10 cellular contexts compared by ENCODE assay signal in genomic region chr3:158103956-158104338, GRCh38. TPM values are rescaled to one million over a fixed set of nuclear protein-coding genes. Genes with fewer than 3 reads are reported as not detected.
DNase-seq lines count a peak whose midpoint lies in the region; FAIRE-seq and TF ChIP-seq lines count a peak whose summit lies in the region.
"Had no signal": no experiment of that assay in that cellular context is flagged by ENCODE, and none has a peak within 500 bp of the region (broad histone marks: within the 10 kb centered on the region; RNA-seq: fewer than 3 reads in every experiment).

No MANE protein-coding gene starts in this region.

- no peaks in the 10 kb centered on the region for H4K20me1 ChIP-seq in DOHH2 (ENCODE audit: control insufficient read depth, insufficient read depth, low read depth, low read length)
- H4K20me1 ChIP-seq in endothelial cell of umbilical vein (replicated peaks; ENCODE audit: control insufficient read depth, extremely low read depth, insufficient read depth, low read length) = peaks cover 3% of the 10 kb centered on the region
- H4K20me1 ChIP-seq in Karpas-422 (ENCODE audit: insufficient read depth, low read depth, low read length) = no peaks in the 10 kb centered on the region

- intact Hi-C loops in endothelial cell of umbilical vein (cut with micrococcal nuclease) = loop anchor here (10.0 kb wide), 1 partner anchor 541 kb away; the partner anchor contains the start of gene GFM1

- H3K9me2 ChIP-seq in DOHH2 (replicated peaks; ENCODE audit: control insufficient read depth, low read length) = no peaks in the 10 kb centered on the region
- H3K9me2 ChIP-seq in Karpas-422 (replicated peaks; ENCODE audit: insufficient read depth, low read length) = no peaks in the 10 kb centered on the region

- H3K4me2 ChIP-seq in DOHH2 (ENCODE audit: low read length) (peak overlapping the region; percentile 50), endothelial cell of umbilical vein (ENCODE audit: insufficient read depth, low read length) (no peak overlapping the region), Karpas-422 (ENCODE audit: low read depth, low read length, poor library complexity, severe bottlenecking) (no peak overlapping the region)

- CTCF ChIA-PET in endothelial cell of umbilical vein (lab: Charles Lee) = no interaction called here

- H3F3A ChIP-seq in DOHH2 (ENCODE audit: control insufficient read depth, insufficient read depth) = peaks cover 9% of the 10 kb centered on the region

- H3K9ac ChIP-seq in endothelial cell of umbilical vein (replicated peaks; ENCODE audit: extremely low read depth, insufficient read depth, low read length) (no peak overlapping the region), Karpas-422 (ENCODE audit: low read length) (no peak overlapping the region)

- no peaks in the 10 kb centered on the region for H3K27me3 ChIP-seq in DOHH2 (ENCODE audit: control insufficient read depth, low read length)
- peaks cover 79 to 99% of the 10 kb centered on the region in 2 experiments for H3K27me3 ChIP-seq in endothelial cell of umbilical vein (ENCODE audit: control insufficient read depth in 2 of 2, insufficient read depth in 2 of 2, low read length in 2 of 2)
- peaks cover 96% of the 10 kb centered on the region for H3K27me3 ChIP-seq in neuron (ENCODE audit: insufficient read depth, low read length)
- H3K27me3 ChIP-seq in Karpas-422 (ENCODE audit: low read length) = no peaks in the 10 kb centered on the region

- TF ChIP-seq POLR2A in endothelial cell of umbilical vein (IDR thresholded peaks at IDR 0.05; ENCODE audit: low read depth, low read length) = no peak

- peaks cover 34% of the 10 kb centered on the region for H3K4me1 ChIP-seq in DOHH2 (ENCODE audit: control insufficient read depth, low read length)
- H3K4me1 ChIP-seq in endothelial cell of umbilical vein (ENCODE audit: control insufficient read depth, extremely low read depth, insufficient read depth, low read length) = peaks cover 4% of the 10 kb centered on the region
- peaks cover 27% of the 10 kb centered on the region for H3K4me1 ChIP-seq in neuron (ENCODE audit: insufficient read depth, low read length)
- peaks cover 25% of the 10 kb centered on the region for H3K4me1 ChIP-seq in Karpas-422 (ENCODE audit: low read length)

- dilution Hi-C loops in endothelial cell of umbilical vein (cut with MboI; ENCODE audit: extremely low pct_ligation_motif_present, low sequenced_read_pairs) = no loop called here

- H3K27ac ChIP-seq in DOHH2 (ENCODE audit: low read depth, low read length) = no peak overlapping the region
- no peak overlapping the region for H3K27ac ChIP-seq in endothelial cell of umbilical vein (ENCODE audit: insufficient read depth, low read depth, low read length)
- no peak overlapping the region for H3K27ac ChIP-seq in Karpas-422 (ENCODE audit: low read length)
- H3K27ac ChIP-seq: dorsolateral prefrontal cortex had no signal

- no peak for TF ChIP-seq CTCF in DOHH2 (IDR thresholded peaks at IDR 0.05; ENCODE audit: low read depth, low read length, poor library complexity, severe bottlenecking)
- no peak for TF ChIP-seq CTCF in endothelial cell of umbilical vein (IDR thresholded peaks at IDR 0.05; ENCODE audit: extremely low read depth in 1 of 2, insufficient read depth in 1 of 2, low read depth in 1 of 2, low read length in 2 of 2)

- H2AFZ ChIP-seq in endothelial cell of umbilical vein (ENCODE audit: low read depth, low read length) (no peak overlapping the region), neuron (ENCODE audit: low read depth, low read length) (peak overlapping the region; percentile 17), Karpas-422 (ENCODE audit: low read length) (no peak overlapping the region)

- H3K4me3 ChIP-seq in DOHH2 (ENCODE audit: low read length) (peak overlapping the region; percentile 50), endothelial cell of umbilical vein (replicated peaks in 1 of 3; ENCODE audit: insufficient read depth in 1 of 3, low read depth in 1 of 3, low read length in 3 of 3) (no peak overlapping the region), neuron (ENCODE audit: low read length) (peak overlapping the region; percentile 27), Karpas-422 (ENCODE audit: low read length) (no peak overlapping the region)

- no peaks in the 10 kb centered on the region for H3K9me1 ChIP-seq in endothelial cell of umbilical vein (replicated peaks; ENCODE audit: control insufficient read depth, extremely low read depth, insufficient read depth, low read length)

- H3K9me3 ChIP-seq in DOHH2 (ENCODE audit: control insufficient read depth, insufficient read depth, low read length) = no peaks in the 10 kb centered on the region
- H3K9me3 ChIP-seq in endothelial cell of umbilical vein (replicated peaks; ENCODE audit: control insufficient read depth, insufficient read depth, low read length) = no peaks in the 10 kb centered on the region
- no peaks in the 10 kb centered on the region for H3K9me3 ChIP-seq in neuron (ENCODE audit: low read length)
- no peaks in the 10 kb centered on the region for H3K9me3 ChIP-seq in Karpas-422 (ENCODE audit: low read length)

- no peak for FAIRE-seq in endothelial cell of umbilical vein (lab: Jason Lieb, UNC)

- DNase-seq in KBM-7 = peak; percentile 55
- no peak for DNase-seq in endothelial cell of umbilical vein (ENCODE audit: low read depth, low spot score)
- no peak for DNase-seq in amygdala (lab: John Stamatoyannopoulos, UW)
- DNase-seq in D341Med (ENCODE audit: low spot score) = no peak
- DNase-seq in activated CD4-positive, CD25-positive, alpha-beta regulatory T cell (lab: John Stamatoyannopoulos, UW) = no peak
- no peak for DNase-seq in Karpas-422
- DNase-seq: dorsolateral prefrontal cortex, NCI-H146 had no signal

- H3K79me2 ChIP-seq in DOHH2 (ENCODE audit: control insufficient read depth, low read length) (peaks cover 41% of the 10 kb centered on the region), endothelial cell of umbilical vein (ENCODE audit: control insufficient read depth, insufficient read depth, low read length) (no peaks in the 10 kb centered on the region), Karpas-422 (ENCODE audit: low read length) (peaks cover 15% of the 10 kb centered on the region)

- in situ Hi-C loops in KBM-7 (cut with MboI; ENCODE audit: low pct_unique_long_range_greater_than_20kb, low sequenced_read_pairs) = no loop called here

- POLR2A ChIA-PET in endothelial cell of umbilical vein (lab: Charles Lee) = no interaction called here

- BruUV-seq in endothelial cell of umbilical vein (replicated peaks; lab: Mats Ljungman, UMichigan) = no TSS peak

- H3K36me3 ChIP-seq in DOHH2 (ENCODE audit: control insufficient read depth, low read length) (peaks cover 12% of the 10 kb centered on the region), endothelial cell of umbilical vein (ENCODE audit: control insufficient read depth in 2 of 2, extremely low read depth in 1 of 2, insufficient read depth in 2 of 2, low read length in 2 of 2) (no peaks in the 10 kb centered on the region), neuron (ENCODE audit: insufficient read depth, low read length) (no peaks in the 10 kb centered on the region), Karpas-422 (ENCODE audit: insufficient read depth, low read length) (0 out of 2 replicates have a peak, but pooled peaks cover 4% of the 10 kb centered on the region)

TF ChIP-seq in endothelial cell of umbilical vein, 7 proteins besides CTCF, POLR2A, EP300 and RAD21:
- TF ChIP-seq GATA2 (IDR thresholded peaks at IDR 0.05; ENCODE audit: insufficient read depth, insufficient read length, low read depth, low read length) = no peak
- peak; percentile 85 for TF ChIP-seq EZH2 (IDR thresholded peaks at IDR 0.05; ENCODE audit: borderline replicate concordance, low read depth, low read length, severe bottlenecking)
- TF ChIP-seq MYC (IDR thresholded peaks at IDR 0.05; ENCODE audit: low read depth, low read length) = no peak
- TF ChIP-seq FOS (IDR thresholded peaks at IDR 0.05; ENCODE audit: borderline replicate concordance, insufficient read depth, low read length) = no peak
- no peak for TF ChIP-seq MAX (IDR thresholded peaks at IDR 0.05; ENCODE audit: insufficient read depth, insufficient read length)
TF ChIP-seq in endothelial cell of umbilical vein: peak in this region for 1.

RNA-seq across cellular contexts. Expression of gene SHOX2, which starts 2.3 kb away (rescaled TPM):
- not detected in 2 replicates for total RNA-seq in endothelial cell of umbilical vein
- polyA plus RNA-seq in endothelial cell of umbilical vein = not detected in 2 replicates
- polyA plus RNA-seq in endothelial cell of umbilical vein (2011; cell fraction: cytosol; rRNA removed) = not detected in 2 replicates
- not detected in 2 replicates for polyA plus RNA-seq in endothelial cell of umbilical vein (2011; cell fraction: nucleus; rRNA removed)
- polyA plus RNA-seq in endothelial cell of umbilical vein (2012) = 0.05 TPM in 1 of 2 replicates, not detected in the other
- 0.32 TPM in 1 of 2 replicates, not detected in the other for polyA minus RNA-seq in endothelial cell of umbilical vein
- polyA minus RNA-seq in endothelial cell of umbilical vein (2011; cell fraction: cytosol; rRNA and poly(A)+ RNA removed) = not detected
- polyA minus RNA-seq in endothelial cell of umbilical vein (2011; cell fraction: nucleus; rRNA and poly(A)+ RNA removed) = not detected in 2 replicates
- 7.7 and 11.7 TPM in 2 replicates for total RNA-seq in Karpas-422 (2014; rRNA removed; shearing (Covaris generic); ENCODE audit: low replicate concordance)

RNA-seq across cellular contexts. Expression of gene RSRC1, which starts 5.9 kb away (rescaled TPM):
- 24.8 and 25.4 TPM in 2 replicates for total RNA-seq in endothelial cell of umbilical vein
- 1.2 and 1.8 TPM in 2 replicates for polyA plus RNA-seq in endothelial cell of umbilical vein
- 3.1 and 4.1 TPM in 2 replicates for polyA plus RNA-seq in endothelial cell of umbilical vein (2011; cell fraction: cytosol; rRNA removed)
- 6.4 and 10.1 TPM in 2 replicates for polyA plus RNA-seq in endothelial cell of umbilical vein (2011; cell fraction: nucleus; rRNA removed)
- polyA plus RNA-seq in endothelial cell of umbilical vein (2012) = 16.1 and 18.0 TPM in 2 replicates
- polyA minus RNA-seq in endothelial cell of umbilical vein = 6.5 and 7.8 TPM in 2 replicates
- 16.3 TPM for polyA minus RNA-seq in endothelial cell of umbilical vein (2011; cell fraction: cytosol; rRNA and poly(A)+ RNA removed)
- 32.5 and 35.6 TPM in 2 replicates for polyA minus RNA-seq in endothelial cell of umbilical vein (2011; cell fraction: nucleus; rRNA and poly(A)+ RNA removed)
- total RNA-seq in Karpas-422 (2014; rRNA removed; shearing (Covaris generic); ENCODE audit: low replicate concordance) = 95.2 and 101 TPM in 2 replicates

Comparison
In these comparisons a context has a peak if more than half of its experiments do, and no peak if none do; other contexts are left out.
1. H3K4me3 ChIP-seq: peak in DOHH2 (single experiment) and neuron (single experiment); none in endothelial cell of umbilical vein (0 of 3) and Karpas-422 (single experiment).